In genomic region chr12:93467351-93468007, GRCh38 we compare ENCODE assay signal across 8 cellular contexts. TPM values are rescaled to one million over a fixed set of nuclear protein-coding genes. Genes with fewer than 3 reads are reported as not detected.
DNase-seq lines count a peak whose midpoint lies in the region; ATAC-seq and TF ChIP-seq lines count a peak whose summit lies in the region.

MRPL42 (plus strand) TSS chr12:93467514; CDS start chr12:93469286, 1,772 bp downstream.

- TF ChIP-seq CTCF in ascending aorta (IDR thresholded peaks at IDR 0.05) = peak; percentile 72 to 84 (median 81)

- H3K4me1 ChIP-seq in ascending aorta = peaks cover 0 to 9% of the 10 kb centered on the region in 2 donors

- intact Hi-C loops in ascending aorta (cut with DNase I) = loop anchor here (1.0 kb wide), 1 partner anchor 25 kb away; no protein-coding TSS in a partner anchor

- H3K27ac ChIP-seq in ascending aorta = peak within 1 kb of the TSS; percentile 89

- ATAC-seq in GM18502 (IDR thresholded peaks at IDR 0.05; ENCODE audit: poor library complexity, unreplicated experiment) (peak; percentile 88), HG02943 (IDR thresholded peaks at IDR 0.05; ENCODE audit: low read depth, unreplicated experiment) (peak; percentile 94)

- no peaks in the 10 kb centered on the region for H3K27me3 Mint-ChIP-seq in T-helper 2 cell treated with Interferon-gamma antibody and Interleukin-4, amounts not matched to agents 5 μg/mL and 100 μg/mL, for 36 hours (ENCODE audit: low read depth)

- H3K4me3 ChIP-seq in ascending aorta = peak within 1 kb of the TSS; percentile 82 to 84

- peaks cover 0 to 4% of the 10 kb centered on the region in 2 donors for H3K36me3 ChIP-seq in ascending aorta

- peak within 1 kb of the TSS; percentile 84 for H3K27ac Mint-ChIP-seq in T-helper 2 cell treated with Interferon-gamma antibody and Interleukin-4, amounts not matched to agents 5 μg/mL and 100 μg/mL, for 36 hours

- H3K27me3 ChIP-seq in ascending aorta = no peaks in the 10 kb centered on the region

- no peaks in the 10 kb centered on the region for H3K9me3 ChIP-seq in ascending aorta

- H3K4me3 Mint-ChIP-seq in T-helper 2 cell treated with Interferon-gamma antibody and Interleukin-4, amounts not matched to agents 5 μg/mL and 100 μg/mL, for 36 hours = peak within 1 kb of the TSS; percentile 98

- H3K4me1 Mint-ChIP-seq in T-helper 2 cell treated with Interferon-gamma antibody and Interleukin-4, amounts not matched to agents 5 μg/mL and 100 μg/mL, for 36 hours (ENCODE audit: low read depth) = peaks cover 23% of the 10 kb centered on the region

- no peaks in the 10 kb centered on the region for H3K9me3 Mint-ChIP-seq in T-helper 2 cell treated with Interferon-gamma antibody and Interleukin-4, amounts not matched to agents 5 μg/mL and 100 μg/mL, for 36 hours

- peaks cover 15% of the 10 kb centered on the region for H3K36me3 Mint-ChIP-seq in T-helper 2 cell treated with Interferon-gamma antibody and Interleukin-4, amounts not matched to agents 5 μg/mL and 100 μg/mL, for 36 hours (ENCODE audit: low read depth)

- DNase-seq in NCI-H187 (lab: John Stamatoyannopoulos, UW) (peak; percentile 72 to 88), ascending aorta (ENCODE audit: low spot score in 2 of 2) (peak; percentile 48 to 95), hepatic stellate cell (ENCODE audit: low spot score) (peak; percentile 77), renal cortical epithelial cell (ENCODE audit: low read depth) (peak; percentile 75), cortex of kidney (lab: John Stamatoyannopoulos, UW) (no peak)
- peak; percentile 90 for DNase-seq in T-helper 2 cell treated with Interferon-gamma antibody and Interleukin-4, amounts not matched to agents 5 μg/mL and 100 μg/mL, for 36 hours (ENCODE audit: low spot score)

RNA-seq across cellular contexts. Expression of gene MRPL42, which starts in this region (rescaled TPM):
- total RNA-seq in ascending aorta (8.4 TPM), renal cortical epithelial cell (137 and 139 TPM in 2 replicates)

Comparison
In these comparisons a context has a peak if more than half of its experiments do, and no peak if none do; other contexts are left out.
1. RNA of gene MRPL42 (total RNA-seq): 137 to 139 TPM in renal cortical epithelial cell; 8.4 TPM in ascending aorta (single experiment); every median in the first group is over 10 times any median in the second.